In the genomic region with DNA sequence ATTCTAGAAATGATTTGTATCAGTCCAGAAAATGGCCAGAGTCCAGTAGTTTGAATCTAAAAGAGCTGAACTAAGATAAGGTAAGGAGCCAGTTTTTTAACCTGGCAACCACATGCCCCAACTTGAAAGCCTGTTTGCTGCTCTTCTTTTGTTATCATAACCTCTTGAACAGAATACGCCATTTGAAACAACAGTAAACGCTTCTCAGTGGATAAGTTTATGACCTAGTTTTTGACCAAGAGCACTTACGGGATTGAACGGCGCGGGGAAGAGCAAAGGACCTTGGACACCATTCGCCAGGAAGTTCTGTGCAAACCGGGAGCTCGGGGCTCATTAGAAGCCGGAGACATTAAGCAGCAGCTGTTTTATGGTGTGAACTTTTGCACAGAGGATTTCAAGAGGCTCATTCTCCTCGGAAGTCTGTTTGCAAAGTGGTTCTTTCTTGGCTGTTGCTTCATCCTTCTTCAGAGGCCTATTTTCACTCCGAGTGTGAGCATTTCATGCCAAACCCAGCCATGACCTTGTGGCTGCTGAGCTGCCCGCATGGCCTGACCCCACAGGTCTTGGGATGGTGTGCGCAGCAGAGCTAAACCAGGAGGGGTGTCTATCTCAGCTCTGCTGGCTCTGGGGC, we compare ENCODE assay signal across 10 cellular contexts.
A peak's percentile ranks its signal among the peaks of the same experiment; 100 is the strongest.
DNase-seq lines count a peak whose midpoint lies in the region; ATAC-seq and TF ChIP-seq lines count a peak whose summit lies in the region.
"Had no signal": no experiment of that assay in that cellular context is flagged by ENCODE, and none has a peak within 500 bp of the region (broad histone marks: within the 10 kb centered on the region; RNA-seq: fewer than 3 reads in every experiment).

No MANE protein-coding gene starts in this region.

- no peak overlapping the region for H3K4me3 ChIP-seq in HCT116 (replicated peaks in 1 of 2; ENCODE audit: low read depth in 1 of 2, low read length in 2 of 2)
- peak overlapping the region in 1 of 3 donors; percentile 5 for H3K4me3 ChIP-seq in skeletal muscle tissue (ENCODE audit: low read length in 3 of 3)
- no peak overlapping the region for H3K4me3 ChIP-seq in MG63
- H3K4me3 ChIP-seq: pancreas had no signal

- no peaks in the 10 kb centered on the region for H3K36me3 Mint-ChIP-seq in activated T-cell treated with anti-CD3 and anti-CD28 coated beads, Interleukin-2, amount 50 U/mL, for 4 hours (ENCODE audit: insufficient read depth)
- no peaks in the 10 kb centered on the region for H3K36me3 Mint-ChIP-seq in stimulated activated memory B cell treated with anti-CD40 and anti-IgM and Interleukin-4, amounts not matched to agents 10 μg/mL and 1 μg/mL and 100 μg/mL, for 72 hours
- no peaks in the 10 kb centered on the region for H3K36me3 Mint-ChIP-seq in activated naive CD8-positive, alpha-beta T cell treated with anti-CD3 and anti-CD28 coated beads for 36 hours

- POLR2A ChIA-PET in HCT116 (lab: Charles Lee), result no interaction called here

- no peak for TF ChIP-seq CTCF in HCT116 (IDR thresholded peaks at IDR 0.05 in 2 of 3, conservative IDR thresholded peaks at IDR 0.05 in 1 of 3; ENCODE audit: borderline replicate concordance in 1 of 3, insufficient read depth in 1 of 3, low read depth in 2 of 3, low read length in 2 of 3)

- no peaks in the 10 kb centered on the region for H3K4me1 Mint-ChIP-seq in activated T-cell treated with anti-CD3 and anti-CD28 coated beads, Interleukin-2, amount 50 U/mL, for 4 hours (ENCODE audit: low read depth)
- no peaks in the 10 kb centered on the region for H3K4me1 Mint-ChIP-seq in stimulated activated memory B cell treated with anti-CD40 and anti-IgM and Interleukin-4, amounts not matched to agents 10 μg/mL and 1 μg/mL and 100 μg/mL, for 72 hours
- H3K4me1 Mint-ChIP-seq in activated naive CD8-positive, alpha-beta T cell treated with anti-CD3 and anti-CD28 coated beads for 36 hours, result no peaks in the 10 kb centered on the region

- peaks cover 11 to 14% of the 10 kb centered on the region in 2 experiments; a peak in 3 of 4 replicates for H3K4me1 ChIP-seq in HCT116 (ENCODE audit: control insufficient read depth in 1 of 2, insufficient read depth in 2 of 2, low read length in 2 of 2)
- peaks cover 0 to 10% (median 7%) of the 10 kb centered on the region in 3 donors for H3K4me1 ChIP-seq in skeletal muscle tissue (ENCODE audit: control insufficient read depth in 3 of 3, insufficient read depth in 3 of 3, low read length in 3 of 3)
- H3K4me1 ChIP-seq: pancreas had no signal

- RAD21 ChIA-PET in HCT116 (lab: Charles Lee; ENCODE audit: low non-redundant PET in 1 of 2, low total read pairs in 2 of 2, uncharacterized antibody in 2 of 2, unreplicated experiment in 2 of 2), result no interaction called here

- DNase-seq in HCT116 (ENCODE audit: low read depth, low spot score), result no peak
- peak; percentile 54 for DNase-seq in SHP77 treated with DMSO at 0.1 percent for 48 hours (lab: John Stamatoyannopoulos, UW)
- peak; percentile 33 for DNase-seq in left ventricle myocardium superior
- DNase-seq in activated T-cell treated with anti-CD3 and anti-CD28 coated beads, Interleukin-2, amount 50 U/mL, for 4 hours, result no peak
- no peak for DNase-seq in activated naive CD8-positive, alpha-beta T cell treated with anti-CD3 and anti-CD28 coated beads for 36 hours
- no peak for DNase-seq in MG63
- DNase-seq: pancreas had no signal

- H2AFZ ChIP-seq in HCT116 (ENCODE audit: low read depth, low read length, poor library complexity, severe bottlenecking), result peak overlapping the region; percentile 35

- BruUV-seq in HCT116 (replicated peaks; lab: Mats Ljungman, UMichigan), result no TSS peak

- H3K9me3 ChIP-seq in HCT116 (ENCODE audit: control insufficient read depth in 1 of 2, insufficient read depth in 1 of 2, low read depth in 1 of 2, low read length in 2 of 2) (no peaks in the 10 kb centered on the region), skeletal muscle tissue (ENCODE audit: control insufficient read depth in 3 of 3, low read length in 3 of 3) (no peaks in the 10 kb centered on the region), MG63 (no peaks in the 10 kb centered on the region)
- H3K9me3 ChIP-seq: pancreas had no signal

- H3K27me3 ChIP-seq in HCT116 (ENCODE audit: insufficient read depth, low read length), result no peaks in the 10 kb centered on the region
- H3K27me3 ChIP-seq in skeletal muscle tissue (ENCODE audit: control insufficient read depth in 3 of 3, insufficient read depth in 3 of 3, low read length in 3 of 3), result no peaks in the 10 kb centered on the region
- no peaks in the 10 kb centered on the region for H3K27me3 ChIP-seq in MG63
- H3K27me3 ChIP-seq: pancreas had no signal

- H3K27ac Mint-ChIP-seq in stimulated activated memory B cell treated with anti-CD40 and anti-IgM and Interleukin-4, amounts not matched to agents 10 μg/mL and 1 μg/mL and 100 μg/mL, for 72 hours, result no peak overlapping the region
- H3K27ac Mint-ChIP-seq in activated naive CD8-positive, alpha-beta T cell treated with anti-CD3 and anti-CD28 coated beads for 36 hours, result no peak overlapping the region
- H3K27ac Mint-ChIP-seq: stimulated activated naive CD8-positive, alpha-beta T cell treated with anti-CD3 and anti-CD28 coated beads, Interleukin-15, Interleukin-2, amounts not matched to agents 100 ng/mL and 50 ng/mL, for 24 hours had no signal

- H3K9ac ChIP-seq in HCT116 (ENCODE audit: low read length) (no peak overlapping the region), skeletal muscle tissue (ENCODE audit: low read depth in 1 of 3, low read length in 3 of 3) (no peak overlapping the region)

- ATAC-seq in HCT116 (no peak), left ventricle myocardium superior (peak; percentile 76)
- ATAC-seq in activated T-cell treated with anti-CD3 and anti-CD28 coated beads, Interleukin-2, amount 50 U/mL, for 4 hours, result no peak
- no peak for ATAC-seq in stimulated activated memory B cell treated with anti-CD40 and anti-IgM and Interleukin-4, amounts not matched to agents 10 μg/mL and 1 μg/mL and 100 μg/mL, for 72 hours

- H3K9me2 ChIP-seq in HCT116 (ENCODE audit: insufficient read depth), result no peaks in the 10 kb centered on the region

- TF ChIP-seq POLR2A in HCT116 (IDR thresholded peaks at IDR 0.05; ENCODE audit: borderline replicate concordance, extremely low read depth, insufficient read depth, insufficient read length), result no peak

- H3K4me3 Mint-ChIP-seq in activated T-cell treated with anti-CD3 and anti-CD28 coated beads, Interleukin-2, amount 50 U/mL, for 4 hours, result no peak overlapping the region
- H3K4me3 Mint-ChIP-seq in stimulated activated memory B cell treated with anti-CD40 and anti-IgM and Interleukin-4, amounts not matched to agents 10 μg/mL and 1 μg/mL and 100 μg/mL, for 72 hours, result no peak overlapping the region
- H3K4me3 Mint-ChIP-seq in activated naive CD8-positive, alpha-beta T cell treated with anti-CD3 and anti-CD28 coated beads for 36 hours, result no peak overlapping the region
- H3K4me3 Mint-ChIP-seq: stimulated activated naive CD8-positive, alpha-beta T cell treated with anti-CD3 and anti-CD28 coated beads, Interleukin-15, Interleukin-2, amounts not matched to agents 100 ng/mL and 50 ng/mL, for 24 hours had no signal

- peak overlapping the region; percentile 9 for H3K4me2 ChIP-seq in HCT116 (ENCODE audit: low read length)

- intact Hi-C loops in HCT116 (cut with micrococcal nuclease), result no loop called here
- intact Hi-C loops in left ventricle myocardium superior (cut with micrococcal nuclease), result no loop called here

- no peaks in the 10 kb centered on the region for H4K20me1 ChIP-seq in HCT116 (ENCODE audit: insufficient read depth)

- no peaks in the 10 kb centered on the region for H3K79me2 ChIP-seq in HCT116 (ENCODE audit: insufficient read depth, low read length)

- CTCF ChIA-PET in HCT116 (lab: Charles Lee), result no interaction called here

- no peak overlapping the region for H3K27ac ChIP-seq in HCT116 (ENCODE audit: low read depth, low read length)
- H3K27ac ChIP-seq in skeletal muscle tissue (ENCODE audit: low read depth, low read length), result peak overlapping the region; percentile 30
- H3K27ac ChIP-seq: pancreas had no signal

- TF ChIP-seq RAD21 in HCT116 (IDR thresholded peaks at IDR 0.05; ENCODE audit: low read depth), result no peak

- no peaks in the 10 kb centered on the region for H3K27me3 Mint-ChIP-seq in activated T-cell treated with anti-CD3 and anti-CD28 coated beads, Interleukin-2, amount 50 U/mL, for 4 hours (ENCODE audit: low read depth)
- H3K27me3 Mint-ChIP-seq in stimulated activated memory B cell treated with anti-CD40 and anti-IgM and Interleukin-4, amounts not matched to agents 10 μg/mL and 1 μg/mL and 100 μg/mL, for 72 hours, result no peaks in the 10 kb centered on the region
- no peaks in the 10 kb centered on the region for H3K27me3 Mint-ChIP-seq in activated naive CD8-positive, alpha-beta T cell treated with anti-CD3 and anti-CD28 coated beads for 36 hours
- H3K27me3 Mint-ChIP-seq: stimulated activated naive CD8-positive, alpha-beta T cell treated with anti-CD3 and anti-CD28 coated beads, Interleukin-15, Interleukin-2, amounts not matched to agents 100 ng/mL and 50 ng/mL, for 24 hours had no signal

- no peaks in the 10 kb centered on the region for H3K9me3 Mint-ChIP-seq in activated T-cell treated with anti-CD3 and anti-CD28 coated beads, Interleukin-2, amount 50 U/mL, for 4 hours
- no peaks in the 10 kb centered on the region for H3K9me3 Mint-ChIP-seq in stimulated activated memory B cell treated with anti-CD40 and anti-IgM and Interleukin-4, amounts not matched to agents 10 μg/mL and 1 μg/mL and 100 μg/mL, for 72 hours
- H3K9me3 Mint-ChIP-seq in activated naive CD8-positive, alpha-beta T cell treated with anti-CD3 and anti-CD28 coated beads for 36 hours, result no peaks in the 10 kb centered on the region
- H3K9me3 Mint-ChIP-seq: stimulated activated naive CD8-positive, alpha-beta T cell treated with anti-CD3 and anti-CD28 coated beads, Interleukin-15, Interleukin-2, amounts not matched to agents 100 ng/mL and 50 ng/mL, for 24 hours had no signal

- H3K36me3 ChIP-seq in HCT116 (ENCODE audit: control insufficient read depth in 1 of 2, insufficient read depth in 2 of 2, low read length in 2 of 2), result no peaks in the 10 kb centered on the region
- H3K36me3 ChIP-seq in skeletal muscle tissue (ENCODE audit: control insufficient read depth in 3 of 3, insufficient read depth in 3 of 3, low read length in 3 of 3), result no peaks in the 10 kb centered on the region
- H3K36me3 ChIP-seq in MG63, result no peaks in the 10 kb centered on the region
- H3K36me3 ChIP-seq: pancreas had no signal

TF ChIP-seq in HCT116, 20 proteins besides CTCF, POLR2A, EP300 and RAD21:
- TF ChIP-seq, protein P1, sequence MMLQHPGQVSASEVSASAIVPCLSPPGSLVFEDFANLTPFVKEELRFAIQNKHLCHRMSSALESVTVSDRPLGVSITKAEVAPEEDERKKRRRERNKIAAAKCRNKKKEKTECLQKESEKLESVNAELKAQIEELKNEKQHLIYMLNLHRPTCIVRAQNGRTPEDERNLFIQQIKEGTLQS (IDR thresholded peaks at IDR 0.05), result no peak
- TF ChIP-seq ZFX (IDR thresholded peaks at IDR 0.05) (no peak), FOSL1 (IDR thresholded peaks at IDR 0.05; ENCODE audit: low read depth) (no peak)

Comparison
In these comparisons a context has a peak if more than half of its experiments do, and no peak if none do; other contexts are left out.
1. DNase-seq: peak in SHP77 treated with DMSO at 0.1 percent for 48 hours (single experiment) and left ventricle myocardium superior (single experiment); none in HCT116 (single experiment), activated T-cell treated with anti-CD3 and anti-CD28 coated beads, Interleukin-2, amount 50 U/mL, for 4 hours (single experiment), activated naive CD8-positive, alpha-beta T cell treated with anti-CD3 and anti-CD28 coated beads for 36 hours (single experiment) and MG63 (single experiment).